ENCODE assay signal across 2 cellular contexts in genomic region chr20:45970646-45971424, GRCh38.
TF ChIP-seq lines count a peak whose summit lies in the region.

No MANE protein-coding gene starts in this region.

TF ChIP-seq in GM23338, 12 proteins besides CTCF, POLR2A, EP300 and RAD21:
- no peak for TF ChIP-seq CREB1 (CRISPR knock-in tag; IDR thresholded peaks at IDR 0.05; ENCODE audit: low read depth)
- no peak for TF ChIP-seq REST (IDR thresholded peaks at IDR 0.05; ENCODE audit: unreplicated experiment)
- no peak for TF ChIP-seq JUNB (IDR thresholded peaks at IDR 0.05; ENCODE audit: unreplicated experiment)
- TF ChIP-seq EZH2 (IDR thresholded peaks at IDR 0.05; ENCODE audit: low read depth, unreplicated experiment) = no peak
- no peak for TF ChIP-seq EZH2phosphoT487 (IDR thresholded peaks at IDR 0.05; ENCODE audit: unreplicated experiment)
- TF ChIP-seq STAT1 (IDR thresholded peaks at IDR 0.05; ENCODE audit: unreplicated experiment) = no peak
- no peak for TF ChIP-seq ZNF462 (CRISPR knock-in tag; IDR thresholded peaks at IDR 0.05)
- no peak for TF ChIP-seq ZNF114 (CRISPR knock-in tag; IDR thresholded peaks at IDR 0.05)
- no peak for TF ChIP-seq POLR2AphosphoS5 (IDR thresholded peaks at IDR 0.05; ENCODE audit: low read depth)
- TF ChIP-seq NANOG (IDR thresholded peaks at IDR 0.05; ENCODE audit: borderline replicate concordance) = no peak
- no peak for TF ChIP-seq ZNF331 (CRISPR knock-in tag; IDR thresholded peaks at IDR 0.05; ENCODE audit: low read depth)
- TF ChIP-seq ETS1 (IDR thresholded peaks at IDR 0.05) = no peak

TF ChIP-seq in neural cell, 6 proteins besides CTCF, POLR2A, EP300 and RAD21:
- no peak for TF ChIP-seq EZH2 (IDR thresholded peaks at IDR 0.05; ENCODE audit: borderline replicate concordance, insufficient read depth, low read length, poor library complexity, severe bottlenecking)
- TF ChIP-seq SMC3 (conservative IDR thresholded peaks at IDR 0.05; ENCODE audit: poor library complexity) = no peak
- TF ChIP-seq REST (IDR thresholded peaks at IDR 0.05; ENCODE audit: borderline replicate concordance) = no peak
- no peak for TF ChIP-seq POLR2AphosphoS5 (IDR thresholded peaks at IDR 0.05)
- TF ChIP-seq TAF1 (IDR thresholded peaks at IDR 0.05; ENCODE audit: low read depth) = no peak
